Comparison of ENCODE assay signal across 3 cellular contexts in genomic region chr17:18676928-18677327, GRCh38.
TF ChIP-seq lines count a peak whose summit lies in the region.

No MANE protein-coding gene starts in this region.

TF ChIP-seq in A549, 52 proteins besides CTCF, POLR2A, EP300 and RAD21:
- TF ChIP-seq ZFP36 (IDR thresholded peaks at IDR 0.05; ENCODE audit: borderline replicate concordance, partially characterized antibody): peak; percentile 88
TF ChIP-seq in A549: peak in this region for 1; not testable (repeated sequence) for 51.

TF ChIP-seq in K562, 482 proteins besides CTCF, POLR2A, EP300 and RAD21:
- peak; percentile 21 for TF ChIP-seq RBM25 (IDR thresholded peaks at IDR 0.05; ENCODE audit: low read depth, low read length, severe bottlenecking)
TF ChIP-seq in K562: peak in this region for 1; not testable (repeated sequence) for 481.

TF ChIP-seq in HepG2, 621 proteins besides CTCF, POLR2A, EP300 and RAD21:
- peak; percentile 88 for TF ChIP-seq ZNF7 (CRISPR knock-in tag; IDR thresholded peaks at IDR 0.05)
